9 cellular contexts compared by ENCODE assay signal in the genomic region with DNA sequence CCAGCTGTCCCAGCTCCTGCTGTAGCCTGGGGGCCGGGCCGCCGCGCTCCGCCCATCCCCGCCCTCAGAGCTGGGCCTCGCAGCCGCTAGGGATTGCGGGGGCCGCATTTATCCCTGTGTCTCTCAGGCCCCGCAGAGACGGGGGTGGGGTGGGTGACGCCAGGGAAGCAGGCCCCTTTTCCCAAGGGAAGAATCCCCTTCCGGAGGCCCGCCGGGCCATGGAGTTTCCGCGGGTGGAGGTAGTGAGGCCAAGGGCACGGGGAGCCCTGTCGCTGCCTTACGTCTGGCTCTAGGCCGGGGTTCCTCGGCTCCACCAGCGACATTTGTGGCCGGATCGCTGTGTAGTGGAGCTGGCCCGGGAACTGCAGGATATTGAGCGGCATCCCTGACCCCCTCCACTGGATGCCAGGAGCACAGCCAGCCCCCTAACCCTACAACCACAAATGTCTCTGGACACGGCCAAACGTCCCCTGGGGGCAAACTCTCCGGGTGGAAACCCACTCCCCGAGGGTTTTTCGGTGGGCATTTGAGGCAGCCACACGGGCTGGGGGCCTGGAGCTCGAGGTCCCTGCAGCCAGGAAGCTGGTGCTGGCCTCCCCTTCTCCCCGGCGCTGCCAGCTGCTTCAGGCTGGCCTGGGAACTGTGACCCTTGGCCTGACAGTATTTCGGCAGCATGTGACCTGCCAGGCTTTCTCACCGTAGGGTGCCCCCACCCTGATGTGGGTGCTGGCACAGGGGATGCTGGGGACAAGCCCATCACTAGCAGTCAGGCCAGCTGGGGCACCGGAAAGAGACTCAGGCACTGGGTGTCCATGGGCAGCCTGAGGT. TPM values are rescaled to one million over a fixed set of nuclear protein-coding genes. Genes with fewer than 3 reads are reported as not detected.
DNase-seq lines count a peak whose midpoint lies in the region; ATAC-seq and TF ChIP-seq lines count a peak whose summit lies in the region.
"Had no signal": no experiment of that assay in that cellular context is flagged by ENCODE, and none has a peak within 500 bp of the region (broad histone marks: within the 10 kb centered on the region; RNA-seq: fewer than 3 reads in every experiment).

No MANE protein-coding gene starts in this region.

- peaks cover 17% of the 10 kb centered on the region for H3K4me1 ChIP-seq in Panc1 (ENCODE audit: control insufficient read depth, insufficient read depth, low read length)
- H3K4me1 ChIP-seq in duodenal mucosa (ENCODE audit: control insufficient read depth in 1 of 2, insufficient read depth in 2 of 2, low read length in 2 of 2), result peaks cover 34 to 36% of the 10 kb centered on the region in 2 donors

- intact Hi-C loops in CD4-positive, alpha-beta T cell (cut with DNase I, micrococcal nuclease), result loop anchor here (1.0 to 5.0 kb wide), 3 partner anchors 38 to 152 kb away; no protein-coding TSS in a partner anchor
- intact Hi-C loops in Panc1 (cut with micrococcal nuclease; ENCODE audit: unreplicated experiment), result no loop called here

- DNase-seq in CD4-positive, alpha-beta T cell, result peak in 2 of 10 experiments; percentile 60 to 65
- DNase-seq in Panc1 (ENCODE audit: low read depth, low spot score), result no peak
- DNase-seq in medulla oblongata (ENCODE audit: extremely low spot score), result peak; percentile 87
- peak; percentile 77 for DNase-seq in superior temporal gyrus (ENCODE audit: extremely low spot score)
- DNase-seq in DMS79 treated with DMSO at 0.1 percent for 48 hours (lab: John Stamatoyannopoulos, UW), result no peak

- H3K4me1 Mint-ChIP-seq in CD4-positive, alpha-beta T cell (ENCODE audit: low read depth), result peaks cover 22% of the 10 kb centered on the region

- H3K4me3 Mint-ChIP-seq in CD4-positive, alpha-beta T cell, result peak overlapping the region; percentile 58

- H3K27ac ChIP-seq in CD4-positive, alpha-beta T cell (ENCODE audit: low read depth, low read length), result no peak overlapping the region
- H3K27ac ChIP-seq in Panc1 (ENCODE audit: low read length) (peak overlapping the region; percentile 63), duodenal mucosa (ENCODE audit: low read depth, low read length) (peak overlapping the region; percentile 80)

- in situ Hi-C loops in Panc1 (cut with HindIII; ENCODE audit: low pct_unique_long_range_greater_than_20kb, low sequenced_read_pairs), result no loop called here

- BruUV-seq in Panc1 (replicated peaks; lab: Mats Ljungman, UMichigan), result no TSS peak

- no peaks in the 10 kb centered on the region for H3K9me3 ChIP-seq in CD4-positive, alpha-beta T cell (ENCODE audit: control insufficient read depth, low read length)
- H3K9me3 ChIP-seq in Panc1 (ENCODE audit: control insufficient read depth, insufficient read depth, low read depth, low read length) (no peaks in the 10 kb centered on the region), duodenal mucosa (ENCODE audit: control insufficient read depth in 1 of 2, low read length in 2 of 2) (no peaks in the 10 kb centered on the region)

- TF ChIP-seq CTCF in CD4-positive, alpha-beta T cell (IDR thresholded peaks at IDR 0.05), result no peak
- TF ChIP-seq CTCF in Panc1 (IDR thresholded peaks at IDR 0.05), result no peak

- peak; percentile 26 for TF ChIP-seq POLR2A in GM19193 (IDR thresholded peaks at IDR 0.05; ENCODE audit: extremely low read depth, insufficient read depth, insufficient read length)

- peaks cover 8% of the 10 kb centered on the region for H3K27me3 Mint-ChIP-seq in CD4-positive, alpha-beta T cell

- peak; percentile 21 for ATAC-seq in CD4-positive, alpha-beta T cell (ENCODE audit: poor library complexity)
- ATAC-seq in HG03342 (IDR thresholded peaks at IDR 0.05; ENCODE audit: unreplicated experiment), result peak; percentile 85
- ATAC-seq in Panc1, result peak; percentile 96

- no peak overlapping the region for H3K27ac Mint-ChIP-seq in CD4-positive, alpha-beta T cell

- no peaks in the 10 kb centered on the region for H3K36me3 ChIP-seq in Panc1 (ENCODE audit: control insufficient read depth, insufficient read depth, low read length)
- no peaks in the 10 kb centered on the region for H3K36me3 ChIP-seq in duodenal mucosa (ENCODE audit: control insufficient read depth in 1 of 2, insufficient read depth in 2 of 2, low read length in 2 of 2)

- CTCF ChIA-PET in CD4-positive, alpha-beta T cell (lab: Charles Lee), result interaction anchor here (1.6 to 2.1 kb wide), 2 partner anchors 75 to 86 kb away, joined by 7 to 10 read pairs; no protein-coding TSS in a partner anchor
- CTCF ChIA-PET in Panc1 (lab: Charles Lee), result interaction anchor here (0.6 to 6.4 kb wide), 8 partner anchors 17 to 149 kb away, joined by 3 to 62 read pairs (median 8); partner anchors contain the start of gene GPR142

- no peaks in the 10 kb centered on the region for H3K27me3 ChIP-seq in CD4-positive, alpha-beta T cell (ENCODE audit: control insufficient read depth, insufficient read depth, low read length)
- H3K27me3 ChIP-seq in Panc1 (ENCODE audit: control insufficient read depth, insufficient read depth, low read length) (0 out of 2 replicates have a peak, but pooled peaks cover 2% of the 10 kb centered on the region), duodenal mucosa (ENCODE audit: control insufficient read depth in 1 of 2, insufficient read depth in 2 of 2, low read length in 2 of 2) (no peaks in the 10 kb centered on the region)

- peak overlapping the region; percentile 64 to 74 for H3K9ac ChIP-seq in duodenal mucosa (ENCODE audit: low read depth in 1 of 2, low read length in 2 of 2)

- H3K36me3 Mint-ChIP-seq in CD4-positive, alpha-beta T cell (ENCODE audit: low read depth), result no peaks in the 10 kb centered on the region

- peak overlapping the region; percentile 44 to 62 for H3K4me3 ChIP-seq in Panc1 (ENCODE audit: low read depth in 2 of 2, low read length in 2 of 2)
- peak overlapping the region; percentile 51 to 59 for H3K4me3 ChIP-seq in duodenal mucosa (ENCODE audit: low read depth in 1 of 2, low read length in 2 of 2)

- POLR2A ChIA-PET in CD4-positive, alpha-beta T cell (lab: Charles Lee), result interaction anchor here (0.6 to 1.6 kb wide), 3 partner anchors 10 to 40 kb away, joined by 3 to 4 read pairs (median 4); no protein-coding TSS in a partner anchor
- POLR2A ChIA-PET in Panc1 (lab: Charles Lee), result interaction anchor here (0.7 to 0.8 kb wide), 2 partner anchors 21 to 119 kb away, joined by 3 read pairs; no protein-coding TSS in a partner anchor

- H3K9me3 Mint-ChIP-seq in CD4-positive, alpha-beta T cell, result no peaks in the 10 kb centered on the region

RNA-seq across cellular contexts. Expression of gene CD300A, which starts 12.0 kb away (rescaled TPM):
- total RNA-seq in CD4-positive, alpha-beta T cell, result 1 to 10 TPM; 1.8 to 2.6 TPM
- 0.21 TPM for total RNA-seq in Panc1 (2021; ENCODE audit: unreplicated experiment)
- not detected for polyA plus RNA-seq in Panc1 (2012; ENCODE audit: insufficient read length)
- total RNA-seq: SK-MEL-5 had no signal

RNA-seq across cellular contexts. Expression of gene GPRC5C, which starts 22.5 kb away (rescaled TPM):
- not detected for total RNA-seq in CD4-positive, alpha-beta T cell
- total RNA-seq in Panc1 (2021; ENCODE audit: unreplicated experiment), result 57.1 TPM
- 49.5 TPM for polyA plus RNA-seq in Panc1 (2012; ENCODE audit: insufficient read length)

Comparison
In these comparisons a context has a peak if more than half of its experiments do, and no peak if none do; other contexts are left out.
1. ATAC-seq: peak in every context shown above with its lines; median percentile 96 in Panc1; 85 in HG03342; 21 in CD4-positive, alpha-beta T cell.
2. DNase-seq: peak in medulla oblongata (single experiment) and superior temporal gyrus (single experiment); none in Panc1 (single experiment) and DMS79 treated with DMSO at 0.1 percent for 48 hours (single experiment).
3. RNA of gene GPRC5C, which starts 22.5 kb away (total RNA-seq): 57.1 TPM in Panc1 (single experiment); not detected in CD4-positive, alpha-beta T cell; every median in the first group is over 10 times any median in the second.